ENCODE assay signal across 10 cellular contexts in the genomic region with DNA sequence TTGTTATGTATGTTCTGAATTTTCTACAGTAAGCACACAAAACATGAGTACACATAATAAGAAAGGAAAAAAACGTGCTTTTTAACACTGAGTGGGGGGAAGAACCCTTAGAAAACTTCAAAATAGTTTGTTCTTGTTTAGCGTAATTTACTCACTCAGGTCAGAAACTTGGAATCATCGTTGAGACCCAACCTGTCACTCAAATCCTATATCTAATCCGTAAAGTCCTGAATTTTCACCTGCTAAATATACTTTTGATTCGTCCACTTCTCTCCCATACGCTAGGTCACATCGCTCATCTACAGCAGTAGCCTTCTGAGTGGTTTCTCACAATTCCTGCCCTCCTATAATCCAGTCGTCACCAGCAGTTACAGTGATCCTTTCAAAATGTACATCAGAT. TPM values are rescaled to one million over a fixed set of nuclear protein-coding genes. Genes with fewer than 3 reads are reported as not detected.
DNase-seq lines count a peak whose midpoint lies in the region; ATAC-seq, FAIRE-seq and TF ChIP-seq lines count a peak whose summit lies in the region.
"Had no signal": no experiment of that assay in that cellular context is flagged by ENCODE, and none has a peak within 500 bp of the region (broad histone marks: within the 10 kb centered on the region; RNA-seq: fewer than 3 reads in every experiment).

No MANE protein-coding gene starts in this region.

- FAIRE-seq in HepG2 (lab: Jason Lieb, UNC): peak; percentile 4

- H3K79me2 ChIP-seq in HepG2 (ENCODE audit: insufficient read depth, low read length): peaks cover 15% of the 10 kb centered on the region

- no peak for TF ChIP-seq RAD21 in HepG2 (CRISPR knock-in tag; IDR thresholded peaks at IDR 0.05)

- WGBS in HepG2 (ENCODE audit: low lambda C conversion rate): 2% methylated on average over 8 of the region's 8 CpGs

- no peaks in the 10 kb centered on the region for H4K20me1 ChIP-seq in HepG2 (ENCODE audit: insufficient read depth, low read length)

- TF ChIP-seq CTCF in HepG2 (CRISPR knock-in tag; IDR thresholded peaks at IDR 0.05): no peak
- no peak for TF ChIP-seq CTCF in tibial artery (IDR thresholded peaks at IDR 0.05)

- H3K27ac Mint-ChIP-seq in activated naive CD8-positive, alpha-beta T cell: peak overlapping the region; percentile 91

- peak overlapping the region; percentile 91 for H2AFZ ChIP-seq in HepG2 (ENCODE audit: low read length)

- H3K9me3 Mint-ChIP-seq in activated T-cell treated with anti-CD3 and anti-CD28 coated beads, Interleukin-2, amount 50 U/mL, for 4 hours: no peaks in the 10 kb centered on the region
- no peaks in the 10 kb centered on the region for H3K9me3 Mint-ChIP-seq in activated naive CD8-positive, alpha-beta T cell (ENCODE audit: low read depth)

- H3K27me3 Mint-ChIP-seq in activated T-cell treated with anti-CD3 and anti-CD28 coated beads, Interleukin-2, amount 50 U/mL, for 4 hours (ENCODE audit: low read depth): no peaks in the 10 kb centered on the region
- no peaks in the 10 kb centered on the region for H3K27me3 Mint-ChIP-seq in activated naive CD8-positive, alpha-beta T cell

- ATAC-seq in activated T-cell treated with anti-CD3 and anti-CD28 coated beads, Interleukin-2, amount 50 U/mL, for 4 hours: no peak
- ATAC-seq in HepG2: peak; percentile 42

- peaks cover 17% of the 10 kb centered on the region; the same call in 1 of the 2 replicates for H3K4me1 ChIP-seq in HepG2 (ENCODE audit: insufficient read depth, low read length)
- peaks cover 0 to 15% (median 9%) of the 10 kb centered on the region in 4 donors for H3K4me1 ChIP-seq in tibial artery

- no peak for DNase-seq in activated T-cell treated with anti-CD3 and anti-CD28 coated beads, Interleukin-2, amount 50 U/mL, for 4 hours
- DNase-seq in activated T-cell treated with anti-CD3 and anti-CD28 coated beads for 4 hours: no peak
- DNase-seq in HepG2 (ENCODE audit: low spot score): no peak
- DNase-seq in tibial artery: no peak
- no peak for DNase-seq in NCI-H2029 (lab: John Stamatoyannopoulos, UW)
- DNase-seq in NCI-H187 (lab: John Stamatoyannopoulos, UW): no peak
- DNase-seq in activated CD8-positive, alpha-beta memory T cell treated with anti-CD3 and anti-CD28 coated beads, Interleukin-2, amount 50 U/mL, for 48 hours: no peak

- BruUV-seq in HepG2 (replicated peaks; lab: Mats Ljungman, UMichigan): TSS peak; percentile 68

- peaks cover 16% of the 10 kb centered on the region for H3K4me1 Mint-ChIP-seq in activated T-cell treated with anti-CD3 and anti-CD28 coated beads, Interleukin-2, amount 50 U/mL, for 4 hours (ENCODE audit: low read depth)
- peaks cover 17% of the 10 kb centered on the region for H3K4me1 Mint-ChIP-seq in activated naive CD8-positive, alpha-beta T cell (ENCODE audit: low read depth)

- no peak for TF ChIP-seq EP300 in HepG2 (IDR thresholded peaks at IDR 0.05; ENCODE audit: low read depth in 2 of 2, low read length in 2 of 2)
- no peak for TF ChIP-seq EP300 in HepG2 (CRISPR knock-in tag; IDR thresholded peaks at IDR 0.05; ENCODE audit: borderline replicate concordance)

- peak overlapping the region; percentile 96 for H3K4me3 Mint-ChIP-seq in activated T-cell treated with anti-CD3 and anti-CD28 coated beads, Interleukin-2, amount 50 U/mL, for 4 hours
- H3K4me3 Mint-ChIP-seq in activated naive CD8-positive, alpha-beta T cell: peak overlapping the region; percentile 100

- CTCF ChIA-PET in HepG2 (lab: Yijun Ruan, JAX; ENCODE audit: low intra/inter-chr PET ratio, low total read pairs): no interaction called here

- POLR2A ChIA-PET in HepG2 (lab: Yijun Ruan, JAX): interaction anchor here (0.6 to 1.7 kb wide), 6 partner anchors 43 to 704 kb away, joined by 3 to 9 read pairs (median 4); partner anchors contain the start of genes DUSP11, NAT8 and STAMBP

- H3K9me3 ChIP-seq in HepG2 (ENCODE audit: low read length) (0 out of 2 replicates have a peak, but pooled peaks cover 6% of the 10 kb centered on the region), tibial artery (no peaks in the 10 kb centered on the region)

- peak overlapping the region; percentile 66 for H3K27ac ChIP-seq in HepG2 (ENCODE audit: extremely low read length, insufficient read depth, low read length)
- peak overlapping the region; percentile 58 to 69 for H3K27ac ChIP-seq in tibial artery

- H3K36me3 ChIP-seq in HepG2 (replicated peaks in 1 of 2; ENCODE audit: control insufficient read depth in 1 of 2, insufficient read depth in 2 of 2, low read length in 2 of 2) (peaks cover 0 to 27% of the 10 kb centered on the region in 2 experiments; a peak in 2 of 5 replicates), tibial artery (peaks cover 25 to 42% (median 28%) of the 10 kb centered on the region in 3 donors)

- H3K4me3 ChIP-seq in HepG2 (replicated peaks in 1 of 3; ENCODE audit: insufficient read depth in 1 of 3, low read depth in 2 of 3, low read length in 3 of 3) (peak overlapping the region; percentile 83 to 88 (median 84)), tibial artery (peak overlapping the region; percentile 62 to 86)

- H3K36me3 Mint-ChIP-seq in activated T-cell treated with anti-CD3 and anti-CD28 coated beads, Interleukin-2, amount 50 U/mL, for 4 hours (ENCODE audit: insufficient read depth): peaks cover 17% of the 10 kb centered on the region
- peaks cover 15% of the 10 kb centered on the region for H3K36me3 Mint-ChIP-seq in activated naive CD8-positive, alpha-beta T cell

- peak overlapping the region; percentile 87 for H3K9ac ChIP-seq in HepG2 (ENCODE audit: insufficient read depth, low read depth, low read length)

- peaks cover 0 to 4% of the 10 kb centered on the region in 2 experiments; a peak in 1 of 5 replicates for H3K27me3 ChIP-seq in HepG2 (ENCODE audit: control insufficient read depth in 1 of 2, insufficient read depth in 2 of 2, low read length in 2 of 2)
- no peaks in the 10 kb centered on the region for H3K27me3 ChIP-seq in tibial artery

- TF ChIP-seq POLR2A in HepG2 (IDR thresholded peaks at IDR 0.05; ENCODE audit: insufficient read depth in 1 of 2, low read depth in 2 of 2, low read length in 2 of 2): no peak

- intact Hi-C loops in HepG2 (cut with micrococcal nuclease; ENCODE audit: unreplicated experiment) (no loop called here), tibial artery (cut with DNase I; ENCODE audit: low total_unique reads) (no loop called here)

- in situ Hi-C loops in HepG2 (cut with HindIII; ENCODE audit: extremely low pct_ligation_motif_present, low pct_unique_long_range_greater_than_20kb): no loop called here

- peak overlapping the region; percentile 98 for H3K4me2 ChIP-seq in HepG2 (ENCODE audit: low read depth, low read length)

RNA-seq across cellular contexts. Expression of gene TPRKB, which starts 0.8 kb away (rescaled TPM):
- total RNA-seq in activated T-cell treated with anti-CD3 and anti-CD28 coated beads, Interleukin-2, amount 50 U/mL, for 4 hours: 10 to 100 TPM; 43.3 to 43.8 (median 43.6) TPM
- total RNA-seq in HepG2 (2016; rRNA removed; fragmentation: Illumina TruSeq; extraction: Trizol): 58.0 and 73.8 TPM in 2 replicates
- 30.1 and 30.9 TPM in 2 replicates for total RNA-seq in HepG2 (2016; cell fraction: cytosol; rRNA removed; fragmentation: Illumina TruSeq; extraction: Trizol; ENCODE audit: low read depth)
- 53.8 and 79.5 TPM in 2 replicates for total RNA-seq in HepG2 (2016; cell fraction: insoluble cytoplasmic fraction; rRNA removed; fragmentation: Illumina TruSeq; extraction: Trizol)
- 43.1 and 43.8 TPM in 2 replicates for total RNA-seq in HepG2 (2016; cell fraction: membrane; rRNA removed; fragmentation: Illumina TruSeq; extraction: Trizol)
- 23.3 and 30.5 TPM in 2 replicates for total RNA-seq in HepG2 (2016; cell fraction: nucleus; rRNA removed; fragmentation: Illumina TruSeq; extraction: Trizol)
- polyA plus RNA-seq in HepG2 (2011; rRNA removed): 23.4 and 32.0 TPM in 2 replicates
- 21.7 and 26.1 TPM in 2 replicates for polyA plus RNA-seq in HepG2 (2011; cell fraction: cytosol; rRNA removed)
- polyA plus RNA-seq in HepG2 (2011; cell fraction: nucleus; rRNA removed): 7.1 and 7.7 TPM in 2 replicates
- polyA plus RNA-seq in HepG2 (2012): 38.9 and 50.9 TPM in 2 replicates
- 52.0 and 61.1 TPM in 2 replicates for polyA plus RNA-seq in HepG2 (2016; cell fraction: cytosol; fragmentation: Illumina TruSeq; extraction: Trizol; ENCODE audit: low read depth)
- polyA plus RNA-seq in HepG2 (2016; cell fraction: insoluble cytoplasmic fraction; fragmentation: Illumina TruSeq; extraction: Trizol; ENCODE audit: low read depth): 106 and 125 TPM in 2 replicates
- 56.9 and 59.4 TPM in 2 replicates for polyA plus RNA-seq in HepG2 (2016; cell fraction: membrane; fragmentation: Illumina TruSeq; extraction: Trizol; ENCODE audit: low read depth)
- 51.6 and 51.9 TPM in 2 replicates for polyA plus RNA-seq in HepG2 (2016; cell fraction: nucleus; fragmentation: Illumina TruSeq; extraction: Trizol; ENCODE audit: insufficient read depth, low read depth)
- 1.3 and 7.5 TPM in 2 replicates for polyA minus RNA-seq in HepG2 (2011; rRNA and poly(A)+ RNA removed; ENCODE audit: low replicate concordance)
- polyA minus RNA-seq in HepG2 (2011; cell fraction: cytosol; rRNA and poly(A)+ RNA removed): 4.6 and 6.5 TPM in 2 replicates
- polyA minus RNA-seq in HepG2 (2011; cell fraction: nucleus; rRNA and poly(A)+ RNA removed): 9.0 and 14.4 TPM in 2 replicates

RNA-seq across cellular contexts. Expression of gene DUSP11, which starts 43.5 kb away (rescaled TPM):
- 10 to 100 TPM; 33.2 to 35.4 (median 34.2) TPM for total RNA-seq in activated T-cell treated with anti-CD3 and anti-CD28 coated beads, Interleukin-2, amount 50 U/mL, for 4 hours
- 36.2 and 48.9 TPM in 2 replicates for total RNA-seq in HepG2 (2016; rRNA removed; fragmentation: Illumina TruSeq; extraction: Trizol)
- total RNA-seq in HepG2 (2016; cell fraction: cytosol; rRNA removed; fragmentation: Illumina TruSeq; extraction: Trizol; ENCODE audit: low read depth): 7.5 and 8.8 TPM in 2 replicates
- 35.4 and 51.7 TPM in 2 replicates for total RNA-seq in HepG2 (2016; cell fraction: insoluble cytoplasmic fraction; rRNA removed; fragmentation: Illumina TruSeq; extraction: Trizol)
- 11.1 and 14.7 TPM in 2 replicates for total RNA-seq in HepG2 (2016; cell fraction: membrane; rRNA removed; fragmentation: Illumina TruSeq; extraction: Trizol)
- 21.8 and 22.7 TPM in 2 replicates for total RNA-seq in HepG2 (2016; cell fraction: nucleus; rRNA removed; fragmentation: Illumina TruSeq; extraction: Trizol)
- polyA plus RNA-seq in HepG2 (2011; rRNA removed): 23.1 and 30.5 TPM in 2 replicates
- 16.4 and 22.8 TPM in 2 replicates for polyA plus RNA-seq in HepG2 (2011; cell fraction: cytosol; rRNA removed)
- 8.3 and 8.7 TPM in 2 replicates for polyA plus RNA-seq in HepG2 (2011; cell fraction: nucleus; rRNA removed)
- polyA plus RNA-seq in HepG2 (2012): 19.3 and 22.5 TPM in 2 replicates
- polyA plus RNA-seq in HepG2 (2016; cell fraction: cytosol; fragmentation: Illumina TruSeq; extraction: Trizol; ENCODE audit: low read depth): 3.0 and 3.8 TPM in 2 replicates
- 55.6 and 64.2 TPM in 2 replicates for polyA plus RNA-seq in HepG2 (2016; cell fraction: insoluble cytoplasmic fraction; fragmentation: Illumina TruSeq; extraction: Trizol; ENCODE audit: low read depth)
- polyA plus RNA-seq in HepG2 (2016; cell fraction: membrane; fragmentation: Illumina TruSeq; extraction: Trizol; ENCODE audit: low read depth): 5.9 and 7.0 TPM in 2 replicates
- polyA plus RNA-seq in HepG2 (2016; cell fraction: nucleus; fragmentation: Illumina TruSeq; extraction: Trizol; ENCODE audit: insufficient read depth, low read depth): 21.6 and 23.0 TPM in 2 replicates
- polyA minus RNA-seq in HepG2 (2011; rRNA and poly(A)+ RNA removed; ENCODE audit: low replicate concordance): 7.5 and 8.0 TPM in 2 replicates
- 10.1 and 13.7 TPM in 2 replicates for polyA minus RNA-seq in HepG2 (2011; cell fraction: cytosol; rRNA and poly(A)+ RNA removed)
- 37.3 and 39.3 TPM in 2 replicates for polyA minus RNA-seq in HepG2 (2011; cell fraction: nucleus; rRNA and poly(A)+ RNA removed)

RNA-seq across cellular contexts. Expression of gene C2orf78, which starts 47.6 kb away (rescaled TPM):
- total RNA-seq in activated T-cell treated with anti-CD3 and anti-CD28 coated beads, Interleukin-2, amount 50 U/mL, for 4 hours: not detected
- total RNA-seq in HepG2 (2016; rRNA removed; fragmentation: Illumina TruSeq; extraction: Trizol): not detected in 2 replicates
- total RNA-seq in HepG2 (2016; cell fraction: cytosol; rRNA removed; fragmentation: Illumina TruSeq; extraction: Trizol; ENCODE audit: low read depth): not detected in 2 replicates
- total RNA-seq in HepG2 (2016; cell fraction: insoluble cytoplasmic fraction; rRNA removed; fragmentation: Illumina TruSeq; extraction: Trizol): not detected in 2 replicates
- not detected in 2 replicates for total RNA-seq in HepG2 (2016; cell fraction: membrane; rRNA removed; fragmentation: Illumina TruSeq; extraction: Trizol)
- not detected in 2 replicates for total RNA-seq in HepG2 (2016; cell fraction: nucleus; rRNA removed; fragmentation: Illumina TruSeq; extraction: Trizol)
- not detected in 2 replicates for polyA plus RNA-seq in HepG2 (2011; rRNA removed)
- polyA plus RNA-seq in HepG2 (2011; cell fraction: cytosol; rRNA removed): not detected in 2 replicates
- polyA plus RNA-seq in HepG2 (2011; cell fraction: nucleus; rRNA removed): not detected in 2 replicates
- polyA plus RNA-seq in HepG2 (2012): not detected in 2 replicates
- polyA plus RNA-seq in HepG2 (2016; cell fraction: cytosol; fragmentation: Illumina TruSeq; extraction: Trizol; ENCODE audit: low read depth): not detected in 2 replicates
- not detected in 2 replicates for polyA plus RNA-seq in HepG2 (2016; cell fraction: insoluble cytoplasmic fraction; fragmentation: Illumina TruSeq; extraction: Trizol; ENCODE audit: low read depth)
- not detected in 2 replicates for polyA plus RNA-seq in HepG2 (2016; cell fraction: membrane; fragmentation: Illumina TruSeq; extraction: Trizol; ENCODE audit: low read depth)
- polyA plus RNA-seq in HepG2 (2016; cell fraction: nucleus; fragmentation: Illumina TruSeq; extraction: Trizol; ENCODE audit: insufficient read depth, low read depth): not detected in 2 replicates
- polyA minus RNA-seq in HepG2 (2011; rRNA and poly(A)+ RNA removed; ENCODE audit: low replicate concordance): 0.26 TPM in 1 of 2 replicates, not detected in the other
- not detected in 2 replicates for polyA minus RNA-seq in HepG2 (2011; cell fraction: cytosol; rRNA and poly(A)+ RNA removed)
- not detected in 2 replicates for polyA minus RNA-seq in HepG2 (2011; cell fraction: nucleus; rRNA and poly(A)+ RNA removed)
- total RNA-seq: lung microvascular endothelial cell, M059J had no signal
